1 cellular context compared by ENCODE assay signal in the genomic region with DNA sequence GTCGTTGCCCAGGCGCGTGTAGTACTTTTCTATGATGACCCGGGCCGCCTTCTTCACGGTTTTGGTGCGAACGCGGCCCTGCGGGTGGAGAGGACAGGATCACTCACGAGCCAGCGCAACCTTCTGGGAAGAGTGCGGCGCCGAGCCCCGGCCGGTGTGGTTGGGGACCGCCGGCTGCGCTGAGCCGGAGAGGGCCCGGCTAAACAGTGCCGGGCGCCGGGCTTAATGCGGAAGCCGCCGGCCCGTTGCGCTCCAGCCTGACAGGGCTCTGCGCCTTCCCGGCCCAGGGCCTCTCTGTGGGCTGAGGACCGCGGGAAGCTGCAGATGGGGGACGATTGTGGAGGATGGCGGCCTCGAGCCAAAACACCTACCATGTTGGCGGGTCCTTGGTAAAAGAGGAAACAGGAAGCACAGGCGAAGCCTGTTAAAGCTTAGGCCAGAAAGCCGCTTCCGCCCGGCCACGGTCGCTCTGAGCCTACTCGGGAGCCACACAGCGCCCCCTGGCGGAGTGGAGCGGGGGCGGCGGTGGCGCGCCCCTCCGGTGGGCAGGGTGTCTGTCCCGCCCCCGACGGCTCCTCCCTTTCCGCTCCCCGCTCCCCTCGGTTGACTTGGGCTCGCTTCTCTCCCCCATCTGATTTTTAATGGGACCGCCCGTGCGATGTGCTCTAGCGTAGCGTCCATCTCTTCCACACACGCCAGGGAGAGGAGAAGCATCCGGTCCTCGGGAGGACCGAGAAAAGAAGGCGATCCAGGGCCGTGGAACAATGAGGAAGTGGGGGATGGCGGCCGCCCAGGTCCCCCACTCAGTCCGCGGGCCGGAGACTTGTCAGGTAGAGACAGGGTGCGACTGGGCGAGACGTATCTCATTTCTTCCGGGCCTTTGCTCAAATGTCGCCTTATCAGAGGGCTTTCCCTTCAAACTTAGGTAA.
A peak's percentile ranks its signal among the peaks of the same experiment; 100 is the strongest.
TF ChIP-seq lines count a peak whose summit lies in the region.

A gene (minus strand): TSS at position 403 of the 929 bp plus-strand sequence. CDS start 29 bp downstream, at position 374.

TF ChIP-seq in HepG2, 621 proteins besides CTCF, POLR2A, EP300 and RAD21 (continued from another document):
- TF ChIP-seq, protein P1, sequence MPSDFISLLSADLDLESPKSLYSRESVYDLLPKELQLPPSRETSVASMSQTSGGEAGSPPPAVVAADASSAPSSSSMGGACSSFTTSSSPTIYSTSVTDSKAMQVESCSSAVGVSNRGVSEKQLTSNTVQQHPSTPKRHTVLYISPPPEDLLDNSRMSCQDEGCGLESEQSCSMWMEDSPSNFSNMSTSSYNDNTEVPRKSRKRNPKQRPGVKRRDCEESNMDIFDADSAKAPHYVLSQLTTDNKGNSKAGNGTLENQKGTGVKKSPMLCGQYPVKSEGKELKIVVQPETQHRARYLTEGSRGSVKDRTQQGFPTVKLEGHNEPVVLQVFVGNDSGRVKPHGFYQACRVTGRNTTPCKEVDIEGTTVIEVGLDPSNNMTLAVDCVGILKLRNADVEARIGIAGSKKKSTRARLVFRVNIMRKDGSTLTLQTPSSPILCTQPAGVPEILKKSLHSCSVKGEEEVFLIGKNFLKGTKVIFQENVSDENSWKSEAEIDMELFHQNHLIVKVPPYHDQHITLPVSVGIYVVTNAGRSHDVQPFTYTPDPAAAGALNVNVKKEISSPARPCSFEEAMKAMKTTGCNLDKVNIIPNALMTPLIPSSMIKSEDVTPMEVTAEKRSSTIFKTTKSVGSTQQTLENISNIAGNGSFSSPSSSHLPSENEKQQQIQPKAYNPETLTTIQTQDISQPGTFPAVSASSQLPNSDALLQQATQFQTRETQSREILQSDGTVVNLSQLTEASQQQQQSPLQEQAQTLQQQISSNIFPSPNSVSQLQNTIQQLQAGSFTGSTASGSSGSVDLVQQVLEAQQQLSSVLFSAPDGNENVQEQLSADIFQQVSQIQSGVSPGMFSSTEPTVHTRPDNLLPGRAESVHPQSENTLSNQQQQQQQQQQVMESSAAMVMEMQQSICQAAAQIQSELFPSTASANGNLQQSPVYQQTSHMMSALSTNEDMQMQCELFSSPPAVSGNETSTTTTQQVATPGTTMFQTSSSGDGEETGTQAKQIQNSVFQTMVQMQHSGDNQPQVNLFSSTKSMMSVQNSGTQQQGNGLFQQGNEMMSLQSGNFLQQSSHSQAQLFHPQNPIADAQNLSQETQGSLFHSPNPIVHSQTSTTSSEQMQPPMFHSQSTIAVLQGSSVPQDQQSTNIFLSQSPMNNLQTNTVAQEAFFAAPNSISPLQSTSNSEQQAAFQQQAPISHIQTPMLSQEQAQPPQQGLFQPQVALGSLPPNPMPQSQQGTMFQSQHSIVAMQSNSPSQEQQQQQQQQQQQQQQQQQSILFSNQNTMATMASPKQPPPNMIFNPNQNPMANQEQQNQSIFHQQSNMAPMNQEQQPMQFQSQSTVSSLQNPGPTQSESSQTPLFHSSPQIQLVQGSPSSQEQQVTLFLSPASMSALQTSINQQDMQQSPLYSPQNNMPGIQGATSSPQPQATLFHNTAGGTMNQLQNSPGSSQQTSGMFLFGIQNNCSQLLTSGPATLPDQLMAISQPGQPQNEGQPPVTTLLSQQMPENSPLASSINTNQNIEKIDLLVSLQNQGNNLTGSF (CRISPR knock-in tag; IDR thresholded peaks at IDR 0.05) = peak; percentile 63; the same call in 1 of the 2 replicates
- TF ChIP-seq, protein P2, sequence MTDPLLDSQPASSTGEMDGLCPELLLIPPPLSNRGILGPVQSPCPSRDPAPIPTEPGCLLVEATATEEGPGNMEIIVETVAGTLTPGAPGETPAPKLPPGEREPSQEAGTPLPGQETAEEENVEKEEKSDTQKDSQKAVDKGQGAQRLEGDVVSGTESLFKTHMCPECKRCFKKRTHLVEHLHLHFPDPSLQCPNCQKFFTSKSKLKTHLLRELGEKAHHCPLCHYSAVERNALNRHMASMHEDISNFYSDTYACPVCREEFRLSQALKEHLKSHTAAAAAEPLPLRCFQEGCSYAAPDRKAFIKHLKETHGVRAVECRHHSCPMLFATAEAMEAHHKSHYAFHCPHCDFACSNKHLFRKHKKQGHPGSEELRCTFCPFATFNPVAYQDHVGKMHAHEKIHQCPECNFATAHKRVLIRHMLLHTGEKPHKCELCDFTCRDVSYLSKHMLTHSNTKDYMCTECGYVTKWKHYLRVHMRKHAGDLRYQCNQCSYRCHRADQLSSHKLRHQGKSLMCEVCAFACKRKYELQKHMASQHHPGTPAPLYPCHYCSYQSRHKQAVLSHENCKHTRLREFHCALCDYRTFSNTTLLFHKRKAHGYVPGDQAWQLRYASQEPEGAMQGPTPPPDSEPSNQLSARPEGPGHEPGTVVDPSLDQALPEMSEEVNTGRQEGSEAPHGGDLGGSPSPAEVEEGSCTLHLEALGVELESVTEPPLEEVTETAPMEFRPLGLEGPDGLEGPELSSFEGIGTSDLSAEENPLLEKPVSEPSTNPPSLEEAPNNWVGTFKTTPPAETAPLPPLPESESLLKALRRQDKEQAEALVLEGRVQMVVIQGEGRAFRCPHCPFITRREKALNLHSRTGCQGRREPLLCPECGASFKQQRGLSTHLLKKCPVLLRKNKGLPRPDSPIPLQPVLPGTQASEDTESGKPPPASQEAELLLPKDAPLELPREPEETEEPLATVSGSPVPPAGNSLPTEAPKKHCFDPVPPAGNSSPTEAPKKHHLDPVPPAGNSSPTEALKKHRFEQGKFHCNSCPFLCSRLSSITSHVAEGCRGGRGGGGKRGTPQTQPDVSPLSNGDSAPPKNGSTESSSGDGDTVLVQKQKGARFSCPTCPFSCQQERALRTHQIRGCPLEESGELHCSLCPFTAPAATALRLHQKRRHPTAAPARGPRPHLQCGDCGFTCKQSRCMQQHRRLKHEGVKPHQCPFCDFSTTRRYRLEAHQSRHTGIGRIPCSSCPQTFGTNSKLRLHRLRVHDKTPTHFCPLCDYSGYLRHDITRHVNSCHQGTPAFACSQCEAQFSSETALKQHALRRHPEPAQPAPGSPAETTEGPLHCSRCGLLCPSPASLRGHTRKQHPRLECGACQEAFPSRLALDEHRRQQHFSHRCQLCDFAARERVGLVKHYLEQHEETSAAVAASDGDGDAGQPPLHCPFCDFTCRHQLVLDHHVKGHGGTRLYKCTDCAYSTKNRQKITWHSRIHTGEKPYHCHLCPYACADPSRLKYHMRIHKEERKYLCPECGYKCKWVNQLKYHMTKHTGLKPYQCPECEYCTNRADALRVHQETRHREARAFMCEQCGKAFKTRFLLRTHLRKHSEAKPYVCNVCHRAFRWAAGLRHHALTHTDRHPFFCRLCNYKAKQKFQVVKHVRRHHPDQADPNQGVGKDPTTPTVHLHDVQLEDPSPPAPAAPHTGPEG (CRISPR knock-in tag; IDR thresholded peaks at IDR 0.05) = peak; percentile 28; the same call in 1 of the 2 replicates
- TF ChIP-seq ZSCAN30 (CRISPR knock-in tag; IDR thresholded peaks at IDR 0.05) (peak; percentile 74), JARID2 (CRISPR knock-in tag; IDR thresholded peaks at IDR 0.05; ENCODE audit: insufficient replicate concordance) (no peak), U2AF2 (IDR thresholded peaks at IDR 0.05; ENCODE audit: low read depth, low read length) (0 out of 2 replicates have a peak, but pooled peaks have one; percentile 50), ZNF761 (CRISPR knock-in tag; conservative IDR thresholded peaks at IDR 0.05) (no peak; the same call in 1 of the 2 replicates), ZNF782 (CRISPR knock-in tag; IDR thresholded peaks at IDR 0.05; ENCODE audit: borderline replicate concordance) (0 out of 2 replicates have a peak, but pooled peaks have one; percentile 76), RBM22 (optimal IDR thresholded peaks at IDR 0.05; ENCODE audit: low read length) (no peak), GABPB1 (CRISPR knock-in tag; IDR thresholded peaks at IDR 0.05) (peak; percentile 99), CCDC6 (CRISPR knock-in tag; IDR thresholded peaks at IDR 0.05) (peak; percentile 65), FOXJ3 (CRISPR knock-in tag; IDR thresholded peaks at IDR 0.05; ENCODE audit: borderline replicate concordance) (peak; percentile 85; the same call in 1 of the 2 replicates), MATR3 (CRISPR knock-in tag; IDR thresholded peaks at IDR 0.05) (no peak), ZSCAN20 (CRISPR knock-in tag; IDR thresholded peaks at IDR 0.05; ENCODE audit: borderline replicate concordance) (peak; percentile 91; the same call in 1 of the 2 replicates), ZNF878 (CRISPR knock-in tag; IDR thresholded peaks at IDR 0.05) (peak; percentile 87; the same call in 1 of the 2 replicates), ZNF3 (CRISPR knock-in tag; IDR thresholded peaks at IDR 0.05) (no peak), ZNF34 (CRISPR knock-in tag; IDR thresholded peaks at IDR 0.05; ENCODE audit: borderline replicate concordance) (peak; percentile 85; the same call in 1 of the 2 replicates), HNF4G (IDR thresholded peaks at IDR 0.05; ENCODE audit: borderline replicate concordance, low read depth, low read length) (0 out of 2 replicates have a peak, but pooled peaks have one; percentile 18), HNF4G (CRISPR knock-in tag; IDR thresholded peaks at IDR 0.05; ENCODE audit: borderline replicate concordance, low read depth) (no peak), NRL (CRISPR knock-in tag; IDR thresholded peaks at IDR 0.05; ENCODE audit: borderline replicate concordance) (0 out of 2 replicates have a peak, but pooled peaks have one; percentile 4), PPARG (CRISPR knock-in tag; conservative IDR thresholded peaks at IDR 0.05) (0 out of 2 replicates have a peak, but pooled peaks have one; percentile 1), CHD4 (IDR thresholded peaks at IDR 0.05; ENCODE audit: borderline replicate concordance, low read length) (no peak)
- TF ChIP-seq, protein P3, sequence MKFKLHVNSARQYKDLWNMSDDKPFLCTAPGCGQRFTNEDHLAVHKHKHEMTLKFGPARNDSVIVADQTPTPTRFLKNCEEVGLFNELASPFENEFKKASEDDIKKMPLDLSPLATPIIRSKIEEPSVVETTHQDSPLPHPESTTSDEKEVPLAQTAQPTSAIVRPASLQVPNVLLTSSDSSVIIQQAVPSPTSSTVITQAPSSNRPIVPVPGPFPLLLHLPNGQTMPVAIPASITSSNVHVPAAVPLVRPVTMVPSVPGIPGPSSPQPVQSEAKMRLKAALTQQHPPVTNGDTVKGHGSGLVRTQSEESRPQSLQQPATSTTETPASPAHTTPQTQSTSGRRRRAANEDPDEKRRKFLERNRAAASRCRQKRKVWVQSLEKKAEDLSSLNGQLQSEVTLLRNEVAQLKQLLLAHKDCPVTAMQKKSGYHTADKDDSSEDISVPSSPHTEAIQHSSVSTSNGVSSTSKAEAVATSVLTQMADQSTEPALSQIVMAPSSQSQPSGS (CRISPR knock-in tag; IDR thresholded peaks at IDR 0.05) = peak; percentile 67
- TF ChIP-seq, protein P4, sequence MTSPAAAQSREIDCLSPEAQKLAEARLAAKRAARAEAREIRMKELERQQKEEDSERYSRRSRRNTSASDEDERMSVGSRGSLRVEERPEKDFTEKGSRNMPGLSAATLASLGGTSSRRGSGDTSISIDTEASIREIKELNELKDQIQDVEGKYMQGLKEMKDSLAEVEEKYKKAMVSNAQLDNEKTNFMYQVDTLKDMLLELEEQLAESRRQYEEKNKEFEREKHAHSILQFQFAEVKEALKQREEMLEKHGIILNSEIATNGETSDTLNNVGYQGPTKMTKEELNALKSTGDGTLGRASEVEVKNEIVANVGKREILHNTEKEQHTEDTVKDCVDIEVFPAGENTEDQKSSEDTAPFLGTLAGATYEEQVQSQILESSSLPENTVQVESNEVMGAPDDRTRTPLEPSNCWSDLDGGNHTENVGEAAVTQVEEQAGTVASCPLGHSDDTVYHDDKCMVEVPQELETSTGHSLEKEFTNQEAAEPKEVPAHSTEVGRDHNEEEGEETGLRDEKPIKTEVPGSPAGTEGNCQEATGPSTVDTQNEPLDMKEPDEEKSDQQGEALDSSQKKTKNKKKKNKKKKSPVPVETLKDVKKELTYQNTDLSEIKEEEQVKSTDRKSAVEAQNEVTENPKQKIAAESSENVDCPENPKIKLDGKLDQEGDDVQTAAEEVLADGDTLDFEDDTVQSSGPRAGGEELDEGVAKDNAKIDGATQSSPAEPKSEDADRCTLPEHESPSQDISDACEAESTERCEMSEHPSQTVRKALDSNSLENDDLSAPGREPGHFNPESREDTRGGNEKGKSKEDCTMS (CRISPR knock-in tag; conservative IDR thresholded peaks at IDR 0.05) = no peak
- TF ChIP-seq, protein P5, sequence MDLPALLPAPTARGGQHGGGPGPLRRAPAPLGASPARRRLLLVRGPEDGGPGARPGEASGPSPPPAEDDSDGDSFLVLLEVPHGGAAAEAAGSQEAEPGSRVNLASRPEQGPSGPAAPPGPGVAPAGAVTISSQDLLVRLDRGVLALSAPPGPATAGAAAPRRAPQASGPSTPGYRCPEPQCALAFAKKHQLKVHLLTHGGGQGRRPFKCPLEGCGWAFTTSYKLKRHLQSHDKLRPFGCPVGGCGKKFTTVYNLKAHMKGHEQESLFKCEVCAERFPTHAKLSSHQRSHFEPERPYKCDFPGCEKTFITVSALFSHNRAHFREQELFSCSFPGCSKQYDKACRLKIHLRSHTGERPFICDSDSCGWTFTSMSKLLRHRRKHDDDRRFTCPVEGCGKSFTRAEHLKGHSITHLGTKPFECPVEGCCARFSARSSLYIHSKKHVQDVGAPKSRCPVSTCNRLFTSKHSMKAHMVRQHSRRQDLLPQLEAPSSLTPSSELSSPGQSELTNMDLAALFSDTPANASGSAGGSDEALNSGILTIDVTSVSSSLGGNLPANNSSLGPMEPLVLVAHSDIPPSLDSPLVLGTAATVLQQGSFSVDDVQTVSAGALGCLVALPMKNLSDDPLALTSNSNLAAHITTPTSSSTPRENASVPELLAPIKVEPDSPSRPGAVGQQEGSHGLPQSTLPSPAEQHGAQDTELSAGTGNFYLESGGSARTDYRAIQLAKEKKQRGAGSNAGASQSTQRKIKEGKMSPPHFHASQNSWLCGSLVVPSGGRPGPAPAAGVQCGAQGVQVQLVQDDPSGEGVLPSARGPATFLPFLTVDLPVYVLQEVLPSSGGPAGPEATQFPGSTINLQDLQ (CRISPR knock-in tag; IDR thresholded peaks at IDR 0.05) = peak; percentile 58
- TF ChIP-seq, protein P6, sequence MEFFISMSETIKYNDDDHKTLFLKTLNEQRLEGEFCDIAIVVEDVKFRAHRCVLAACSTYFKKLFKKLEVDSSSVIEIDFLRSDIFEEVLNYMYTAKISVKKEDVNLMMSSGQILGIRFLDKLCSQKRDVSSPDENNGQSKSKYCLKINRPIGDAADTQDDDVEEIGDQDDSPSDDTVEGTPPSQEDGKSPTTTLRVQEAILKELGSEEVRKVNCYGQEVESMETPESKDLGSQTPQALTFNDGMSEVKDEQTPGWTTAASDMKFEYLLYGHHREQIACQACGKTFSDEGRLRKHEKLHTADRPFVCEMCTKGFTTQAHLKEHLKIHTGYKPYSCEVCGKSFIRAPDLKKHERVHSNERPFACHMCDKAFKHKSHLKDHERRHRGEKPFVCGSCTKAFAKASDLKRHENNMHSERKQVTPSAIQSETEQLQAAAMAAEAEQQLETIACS (CRISPR knock-in tag; IDR thresholded peaks at IDR 0.05) = peak; percentile 63
